ENCODE assay signal across 1 cellular context in the genomic region with DNA sequence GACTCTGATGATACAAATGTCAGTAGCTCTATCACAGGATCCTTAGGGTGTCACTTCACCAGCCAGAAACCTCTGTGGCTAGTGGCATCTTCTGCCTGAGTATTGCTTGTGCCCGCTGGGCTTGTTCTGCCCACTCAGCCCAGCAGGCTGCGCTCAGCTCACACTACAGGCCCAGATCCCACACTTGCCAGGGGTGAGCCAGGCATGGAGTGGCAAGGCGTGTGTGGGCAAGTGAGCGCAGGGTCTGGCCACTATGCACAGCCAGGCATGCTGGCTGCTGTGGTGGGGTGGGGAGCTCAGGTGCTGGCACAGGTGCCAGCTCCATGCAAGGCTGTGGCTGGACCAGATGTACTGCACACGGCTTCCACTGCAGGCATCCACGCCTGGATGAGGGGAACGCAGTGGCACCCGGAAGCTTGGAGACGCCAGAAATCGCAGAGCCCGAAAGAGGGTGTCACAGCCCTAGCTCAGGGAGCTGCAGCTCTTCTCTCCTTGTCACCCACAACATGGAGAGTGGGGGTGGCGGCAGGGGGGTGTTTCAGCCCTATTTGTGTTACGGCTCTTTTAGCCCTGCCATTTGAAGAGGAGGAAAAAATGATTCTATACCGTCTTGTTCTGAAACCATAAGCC.
TF ChIP-seq lines count a peak whose summit lies in the region.

No MANE protein-coding gene starts in this region.

TF ChIP-seq in endothelial cell of umbilical vein, 7 proteins besides CTCF, POLR2A, EP300 and RAD21:
- TF ChIP-seq MYC (IDR thresholded peaks at IDR 0.05; ENCODE audit: low read depth, low read length) (no peak), FOS (IDR thresholded peaks at IDR 0.05; ENCODE audit: borderline replicate concordance, insufficient read depth, low read length) (no peak)
